Comparison of ENCODE assay signal across 1 cellular context in the genomic region with DNA sequence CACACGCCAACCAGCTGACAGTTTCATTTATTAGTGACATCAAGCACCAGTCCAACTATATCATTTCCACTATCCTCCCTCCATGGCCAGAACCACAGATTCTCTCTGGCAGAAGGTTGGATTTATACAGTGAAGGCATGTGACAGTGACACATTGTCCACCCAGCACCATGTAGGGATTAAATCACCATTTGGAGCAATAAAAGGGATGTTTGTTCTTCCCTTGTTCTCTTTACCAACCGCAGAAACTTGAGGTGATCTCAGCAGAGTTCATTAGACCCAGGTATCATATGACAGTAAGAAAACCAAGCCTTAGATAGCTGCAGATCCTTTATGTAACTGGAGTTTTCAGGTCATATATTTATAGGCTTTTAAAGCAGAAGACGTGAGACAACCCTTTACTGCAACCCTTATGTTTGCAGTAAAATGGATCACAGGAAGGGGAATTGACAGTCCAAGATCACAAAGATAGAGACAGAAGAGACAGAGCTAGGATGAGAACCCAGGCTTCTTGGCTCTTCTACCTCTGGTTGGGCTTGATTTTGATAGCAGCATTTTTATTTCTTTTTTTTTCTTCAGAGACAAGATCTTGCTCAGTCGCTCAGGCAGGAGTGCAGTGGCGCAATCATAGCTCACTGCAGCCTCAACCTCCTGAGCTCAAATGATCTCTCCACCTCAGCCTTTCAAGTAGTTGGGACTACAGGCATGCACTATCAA.
TF ChIP-seq lines count a peak whose summit lies in the region.

No MANE protein-coding gene starts in this region.

TF ChIP-seq in HEK293, 187 proteins besides CTCF, POLR2A, EP300 and RAD21 (continued from another document):
- TF ChIP-seq ZSCAN23 (tag by site-specific recombination; IDR thresholded peaks at IDR 0.05) (no peak), ZNF24 (tag by site-specific recombination; IDR thresholded peaks at IDR 0.05) (peak; percentile 73; the same call in 1 of the 2 replicates), GLI2 (tag by site-specific recombination; IDR thresholded peaks at IDR 0.05; ENCODE audit: borderline replicate concordance, low read depth) (peak; percentile 44; the same call in 1 of the 2 replicates), ZBTB21 (tag by site-specific recombination; IDR thresholded peaks at IDR 0.05) (0 out of 2 replicates have a peak, but pooled peaks have one; percentile 19), TRIM28 (IDR thresholded peaks at IDR 0.05; ENCODE audit: borderline replicate concordance, low read length) (peak; percentile 30; the same call in 1 of the 2 replicates)
- TF ChIP-seq, protein P1, sequence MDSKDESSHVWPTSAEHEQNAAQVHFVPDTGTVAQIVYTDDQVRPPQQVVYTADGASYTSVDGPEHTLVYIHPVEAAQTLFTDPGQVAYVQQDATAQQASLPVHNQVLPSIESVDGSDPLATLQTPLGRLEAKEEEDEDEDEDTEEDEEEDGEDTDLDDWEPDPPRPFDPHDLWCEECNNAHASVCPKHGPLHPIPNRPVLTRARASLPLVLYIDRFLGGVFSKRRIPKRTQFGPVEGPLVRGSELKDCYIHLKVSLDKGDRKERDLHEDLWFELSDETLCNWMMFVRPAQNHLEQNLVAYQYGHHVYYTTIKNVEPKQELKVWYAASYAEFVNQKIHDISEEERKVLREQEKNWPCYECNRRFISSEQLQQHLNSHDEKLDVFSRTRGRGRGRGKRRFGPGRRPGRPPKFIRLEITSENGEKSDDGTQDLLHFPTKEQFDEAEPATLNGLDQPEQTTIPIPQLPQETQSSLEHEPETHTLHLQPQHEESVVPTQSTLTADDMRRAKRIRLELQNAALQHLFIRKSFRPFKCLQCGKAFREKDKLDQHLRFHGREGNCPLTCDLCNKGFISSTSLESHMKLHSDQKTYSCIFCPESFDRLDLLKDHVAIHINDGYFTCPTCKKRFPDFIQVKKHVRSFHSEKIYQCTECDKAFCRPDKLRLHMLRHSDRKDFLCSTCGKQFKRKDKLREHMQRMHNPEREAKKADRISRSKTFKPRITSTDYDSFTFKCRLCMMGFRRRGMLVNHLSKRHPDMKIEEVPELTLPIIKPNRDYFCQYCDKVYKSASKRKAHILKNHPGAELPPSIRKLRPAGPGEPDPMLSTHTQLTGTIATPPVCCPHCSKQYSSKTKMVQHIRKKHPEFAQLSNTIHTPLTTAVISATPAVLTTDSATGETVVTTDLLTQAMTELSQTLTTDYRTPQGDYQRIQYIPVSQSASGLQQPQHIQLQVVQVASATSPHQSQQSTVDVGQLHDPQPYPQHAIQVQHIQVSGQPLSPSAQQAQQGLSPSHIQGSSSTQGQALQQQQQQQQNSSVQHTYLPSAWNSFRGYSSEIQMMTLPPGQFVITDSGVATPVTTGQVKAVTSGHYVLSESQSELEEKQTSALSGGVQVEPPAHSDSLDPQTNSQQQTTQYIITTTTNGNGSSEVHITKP (tag by site-specific recombination; IDR thresholded peaks at IDR 0.05), result peak; percentile 65
